ENCODE assay signal across 1 cellular context in genomic region chr2:207779523-207779922, GRCh38.
A peak's percentile ranks its signal among the peaks of the same experiment; 100 is the strongest.
TF ChIP-seq lines count a peak whose summit lies in the region.

No MANE protein-coding gene starts in this region.

TF ChIP-seq in K562, 482 proteins besides CTCF, POLR2A, EP300 and RAD21 (continued from another document):
- TF ChIP-seq PKNOX1 (IDR thresholded peaks at IDR 0.05), result 0 out of 2 replicates have a peak, but pooled peaks have one; percentile 20
- peak; percentile 12; the same call in 1 of the 2 replicates for TF ChIP-seq RAD51 (IDR thresholded peaks at IDR 0.05; ENCODE audit: borderline replicate concordance, low read depth)
TF ChIP-seq in K562: peak in this region for 7.
